Comparison of ENCODE assay signal across 28 cellular contexts in the genomic region with DNA sequence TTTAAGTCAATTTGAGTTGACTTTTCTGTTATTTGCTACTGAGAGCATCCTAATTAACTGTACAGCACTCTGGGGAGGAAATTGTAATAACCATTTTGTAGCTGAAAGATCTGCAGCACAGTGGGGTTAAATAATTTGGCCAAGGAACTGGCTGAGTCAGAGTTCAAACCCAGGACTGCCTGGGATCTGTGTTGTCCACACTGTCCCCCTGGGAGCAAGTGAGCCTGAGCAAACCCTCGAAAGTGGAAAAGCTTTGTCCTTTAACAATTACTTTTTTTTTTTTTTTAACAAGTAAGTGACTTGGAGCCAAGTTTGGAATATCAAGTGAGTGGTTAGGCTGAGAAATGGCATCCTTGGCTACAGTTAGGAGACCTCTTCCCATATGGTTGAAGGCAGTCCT.
"Had no signal": no experiment of that assay in that cellular context is flagged by ENCODE, and none has a peak within 500 bp of the region (broad histone marks: within the 10 kb centered on the region; RNA-seq: fewer than 3 reads in every experiment).

No MANE protein-coding gene starts in this region.

- H3K36me3 ChIP-seq: left lung, lower lobe of right lung, pancreas, prostate gland, stomach, suprapubic skin, thoracic aorta, tibial artery, upper lobe of right lung, uterus had no signal

- ATAC-seq: left colon; left lung; lower lobe of right lung; naive thymus-derived CD8-positive, alpha-beta T cell; pancreas; sciatic nerve; stimulated activated naive B cell treated with anti-CD40 and anti-IgM and Interleukin-4, amounts not matched to agents 10 μg/mL and 1 μg/mL and 100 μg/mL, for 72 hours; stimulated activated naive CD8-positive, alpha-beta T cell treated with anti-CD3 and anti-CD28 coated beads, Interleukin-15, Interleukin-2, amounts not matched to agents 100 U/mL and 50 U/mL, for 24 hours; upper lobe of right lung had no signal

- H3K27ac ChIP-seq: left lung, lower lobe of right lung, pancreas, prostate gland, skin epidermis, stomach, suprapubic skin, thoracic aorta, tibial artery, upper lobe of right lung, uterus had no signal

- H3K4me1 ChIP-seq: left lung, lower lobe of right lung, pancreas, prostate gland, stomach, suprapubic skin, tibial artery, upper lobe of right lung, uterus had no signal

- H3K4me3 ChIP-seq: left lung, lower lobe of right lung, pancreas, prostate gland, skin epidermis, stomach, suprapubic skin, thoracic aorta, tibial artery, upper lobe of right lung, uterus had no signal

- DNase-seq: hippocampal formation; kidney glomerular epithelial cell; left colon; left lung; lower lobe of right lung; mammary epithelial cell; mesenchymal stem cell; naive thymus-derived CD8-positive, alpha-beta T cell; nucleus accumbens; pancreas; posterior cingulate gyrus; retina; stimulated activated CD4-positive, alpha-beta T cell treated with anti-CD3 and anti-CD28 coated beads, Interleukin-12 subunit alpha, Interleukin-12 subunit beta, amount 100 ng/mL, for 4 hours; stimulated activated CD4-positive, alpha-beta T cell treated with anti-CD3 and anti-CD28 coated beads, Interleukin-15, amount 100 ng/mL, for 24 hours; stimulated activated CD4-positive, alpha-beta T cell treated with anti-CD3 and anti-CD28 coated beads, Interleukin-2, amount 100 ng/mL, for 24 hours; stimulated activated CD4-positive, alpha-beta T cell treated with anti-CD3 and anti-CD28 coated beads, Interleukin-4, amount 100 ng/mL, for 1 hour; stimulated activated naive B cell treated with anti-CD40 and anti-IgM and Interleukin-4, amounts not matched to agents 10 μg/mL and 1 μg/mL and 100 μg/mL, for 72 hours; stimulated activated naive CD8-positive, alpha-beta T cell treated with anti-CD3 and anti-CD28 coated beads, Interleukin-15, Interleukin-2, amounts not matched to agents 100 U/mL and 50 U/mL, for 24 hours; stomach; tibial artery; trophoblast cell; upper lobe of right lung; uterus had no signal

- H3K27me3 ChIP-seq: pancreas, stomach, suprapubic skin, tibial artery, upper lobe of right lung, uterus had no signal

- H3K9me3 ChIP-seq: left lung, lower lobe of right lung, pancreas, prostate gland, stomach, suprapubic skin, thoracic aorta, tibial artery, upper lobe of right lung, uterus had no signal
